In genomic region chr18:6660334-6660733, GRCh38 we compare ENCODE assay signal across 24 cellular contexts.
DNase-seq lines count a peak whose midpoint lies in the region; FAIRE-seq and TF ChIP-seq lines count a peak whose summit lies in the region.
"Had no signal": no experiment of that assay in that cellular context is flagged by ENCODE, and none has a peak within 500 bp of the region (broad histone marks: within the 10 kb centered on the region; RNA-seq: fewer than 3 reads in every experiment).

No MANE protein-coding gene starts in this region.

- no peaks in the 10 kb centered on the region for H4K20me1 ChIP-seq in hepatocyte (ENCODE audit: insufficient read depth, poor library complexity, severe bottlenecking)

- BruUV-seq in Calu3 (replicated peaks; lab: Mats Ljungman, UMichigan): no TSS peak

- no peaks in the 10 kb centered on the region for H3K4me1 Mint-ChIP-seq in Calu3 (ENCODE audit: low read depth, unreplicated experiment)

- H3K36me3 Mint-ChIP-seq in Calu3 (ENCODE audit: insufficient read depth, unreplicated experiment): no peaks in the 10 kb centered on the region

- DNase-seq in NCI-H1105 treated with DMSO at 0.1 percent for 48 hours (lab: John Stamatoyannopoulos, UW) (peak; percentile 33), NCI-H1105 (lab: John Stamatoyannopoulos, UW) (no peak), NCI-H82 treated with DMSO at 0.1 percent for 48 hours (lab: John Stamatoyannopoulos, UW; ENCODE audit: unreplicated experiment) (peak; percentile 58), hepatocyte (ENCODE audit: low spot score) (no peak), urothelium cell line (ENCODE audit: low spot score) (peak; percentile 37), NCI-H446 treated with DMSO at 0.1 percent for 48 hours (lab: John Stamatoyannopoulos, UW) (no peak), germinal center (ENCODE audit: low spot score) (no peak), Calu3 (no peak)
- DNase-seq: activated CD4-positive, alpha-beta T cell treated with anti-CD3 and anti-CD28 coated beads, Interleukin-2, amount 50 U/mL, for 1 hour; activated gamma-delta T cell; amniotic stem cell; central memory CD4-positive, alpha-beta T cell; esophagus squamous epithelium; GDM1; H7; lower lobe of right lung; NCI-H1694; right cardiac atrium; stimulated activated naive CD4-positive, alpha-beta T cell treated with Interleukin-2 at 50 U/mL for 16 hours had no signal

- no peak overlapping the region for H3K4me3 ChIP-seq in hepatocyte
- H3K4me3 ChIP-seq: esophagus squamous epithelium, lower lobe of right lung, SJSA1, tibial nerve had no signal

- TF ChIP-seq CTCF in hepatocyte (IDR thresholded peaks at IDR 0.05; ENCODE audit: poor library complexity) (no peak), Calu3 (IDR thresholded peaks at IDR 0.05; ENCODE audit: unreplicated experiment) (no peak)

- H3K36me3 ChIP-seq in hepatocyte (replicated peaks; ENCODE audit: insufficient read depth, low read depth): no peaks in the 10 kb centered on the region
- H3K36me3 ChIP-seq: esophagus squamous epithelium, lower lobe of right lung, SJSA1, tibial nerve had no signal

- peak overlapping the region; percentile 39 for H3K4me2 ChIP-seq in hepatocyte

- no peak overlapping the region for H3K4me3 Mint-ChIP-seq in Calu3 (ENCODE audit: low read depth, unreplicated experiment)
- H3K4me3 Mint-ChIP-seq: T-helper 1 cell treated with Interleukin-12 subunit alpha and Interleukin-12 subunit beta and Interleukin-4 antibody, amounts not matched to agents 30 μg/mL and 1 μg/mL, for 36 hours had no signal

- peaks cover 17% of the 10 kb centered on the region for H3K4me1 ChIP-seq in hepatocyte (ENCODE audit: insufficient read depth)
- H3K4me1 ChIP-seq: esophagus squamous epithelium, lower lobe of right lung, SJSA1, tibial nerve had no signal

- peak overlapping the region; percentile 56 for H3K27ac ChIP-seq in hepatocyte
- H3K27ac ChIP-seq: 22Rv1, esophagus squamous epithelium, lower lobe of right lung, SJSA1, tibial nerve had no signal

- intact Hi-C loops in Calu3 (cut with micrococcal nuclease; ENCODE audit: unreplicated experiment): loop anchor here (5.0 kb wide), 1 partner anchor 93 kb away; no protein-coding TSS in a partner anchor

- no peaks in the 10 kb centered on the region for H3K9me3 ChIP-seq in hepatocyte (ENCODE audit: low read depth)
- H3K9me3 ChIP-seq: esophagus squamous epithelium, lower lobe of right lung, SJSA1, tibial nerve had no signal

- FAIRE-seq in urothelium cell line (lab: Jason Lieb, UNC): no peak
- FAIRE-seq: islet of Langerhans had no signal

- peaks cover 33% of the 10 kb centered on the region for H3K27me3 Mint-ChIP-seq in Calu3 (ENCODE audit: unreplicated experiment)

- CTCF ChIA-PET in Calu3 (lab: Charles Lee): no interaction called here

- 35% methylated on average over 3 of the region's 3 CpGs for WGBS in hepatocyte (ENCODE audit: low lambda C conversion rate, missing lambda C conversion rate)

- H3K27ac Mint-ChIP-seq in Calu3 (ENCODE audit: unreplicated experiment): no peak overlapping the region
- H3K27ac Mint-ChIP-seq: T-helper 1 cell treated with Interleukin-12 subunit alpha and Interleukin-12 subunit beta and Interleukin-4 antibody, amounts not matched to agents 30 μg/mL and 1 μg/mL, for 36 hours had no signal

- no peaks in the 10 kb centered on the region for H3K79me2 ChIP-seq in hepatocyte

- H3K9me3 Mint-ChIP-seq in Calu3 (ENCODE audit: low read depth, unreplicated experiment): no peaks in the 10 kb centered on the region

- H3K27me3 ChIP-seq in hepatocyte: no peaks in the 10 kb centered on the region
- H3K27me3 ChIP-seq: esophagus squamous epithelium, SJSA1, tibial nerve had no signal

- H2AFZ ChIP-seq in hepatocyte: no peak overlapping the region

- H3K9me2 ChIP-seq in hepatocyte (replicated peaks; ENCODE audit: insufficient read depth): no peaks in the 10 kb centered on the region

Comparison
In these comparisons a context has a peak if more than half of its experiments do, and no peak if none do; other contexts are left out.
1. DNase-seq: peak in NCI-H1105 treated with DMSO at 0.1 percent for 48 hours (single experiment), NCI-H82 treated with DMSO at 0.1 percent for 48 hours (single experiment) and urothelium cell line (single experiment); none in NCI-H1105 (single experiment), hepatocyte (single experiment), NCI-H446 treated with DMSO at 0.1 percent for 48 hours (single experiment), germinal center (single experiment) and Calu3 (single experiment).